ENCODE assay signal across 17 cellular contexts in genomic region chr12:84411031-84411430, GRCh38.
"Had no signal": no experiment of that assay in that cellular context is flagged by ENCODE, and none has a peak within 500 bp of the region (broad histone marks: within the 10 kb centered on the region; RNA-seq: fewer than 3 reads in every experiment).

No MANE protein-coding gene starts in this region.

- H3K36me3 ChIP-seq: heart left ventricle, right atrium auricular region had no signal

- H3K79me2 ChIP-seq: parathyroid adenoma had no signal

- H3K9me3 ChIP-seq: psoas muscle had no signal

- H3K27me3 Mint-ChIP-seq: naive B cell had no signal

- ATAC-seq: heart left ventricle, psoas muscle had no signal

- DNase-seq: effector CD4-positive, alpha-beta T cell; endodermal cell; erythroblast; foreskin melanocyte; heart left ventricle; hippocampal formation; mesendoderm; naive B cell; occipital lobe; psoas muscle; small intestine; stimulated activated CD4-positive, alpha-beta T cell treated with anti-CD3 and anti-CD28 coated beads, Interleukin-2, amount 100 ng/mL, for 48 hours; stimulated activated naive CD4-positive, alpha-beta T cell treated with Interleukin-2 at 50 U/mL for 16 hours; trophoblast cell had no signal

- H3K4me1 ChIP-seq: heart left ventricle, parathyroid adenoma, psoas muscle, right atrium auricular region had no signal

- H3K9me3 Mint-ChIP-seq: nephron had no signal

- H3K4me1 Mint-ChIP-seq: endodermal cell, naive B cell had no signal

- H3K9ac ChIP-seq: parathyroid adenoma had no signal

- H3K27ac ChIP-seq: heart left ventricle, parathyroid adenoma, psoas muscle, right atrium auricular region had no signal

- H3K27me3 ChIP-seq: heart left ventricle, right atrium auricular region had no signal

- H2AFZ ChIP-seq: parathyroid adenoma had no signal

- H3K27ac Mint-ChIP-seq: endodermal cell, naive B cell, nephron had no signal

- H3K36me3 Mint-ChIP-seq: naive B cell had no signal

- H3K4me3 ChIP-seq: heart left ventricle, psoas muscle, right atrium auricular region had no signal

- H3K4me3 Mint-ChIP-seq: endodermal cell, naive B cell, nephron had no signal
